Comparison of ENCODE assay signal across 17 cellular contexts in genomic region chr15:100787567-100787941, GRCh38.
DNase-seq lines count a peak whose midpoint lies in the region; ATAC-seq and TF ChIP-seq lines count a peak whose summit lies in the region.
"Had no signal": no experiment of that assay in that cellular context is flagged by ENCODE, and none has a peak within 500 bp of the region (broad histone marks: within the 10 kb centered on the region; RNA-seq: fewer than 3 reads in every experiment).

No MANE protein-coding gene starts in this region.

- no peak overlapping the region for H2BK120ac ChIP-seq in mesendoderm (ENCODE audit: low read depth, low read length)

- no CpG with 5 or more reads among the region's 10 CpGs for WGBS in mesendoderm (ENCODE audit: extremely low coverage, insufficient coverage, low lambda C conversion rate)

- H3K9me3 Mint-ChIP-seq in activated CD4-positive, alpha-beta T cell treated with anti-CD3 and anti-CD28 coated beads, Interleukin-2, amount 10 ng/mL, durations not matched to agents 24 days and 14 days = no peaks in the 10 kb centered on the region
- H3K9me3 Mint-ChIP-seq in chondrocyte (ENCODE audit: low read depth) = no peaks in the 10 kb centered on the region
- H3K9me3 Mint-ChIP-seq: CD4-positive, CD25-positive, alpha-beta regulatory T cell; H9 had no signal

- POLR2A ChIA-PET in GM10248 (lab: Yijun Ruan, JAX) = no interaction called here

- no peak overlapping the region for H3K23ac ChIP-seq in mesendoderm (ENCODE audit: low read length)

- no peak overlapping the region for H4K8ac ChIP-seq in mesendoderm (ENCODE audit: low read depth, low read length)

- H3K27me3 ChIP-seq in mesendoderm (ENCODE audit: insufficient read depth, low read length, poor library complexity) = no peaks in the 10 kb centered on the region

- H2BK5ac ChIP-seq in mesendoderm (ENCODE audit: low read length) = no peak overlapping the region

- peaks cover 8% of the 10 kb centered on the region for H3K27me3 Mint-ChIP-seq in activated CD4-positive, alpha-beta T cell treated with anti-CD3 and anti-CD28 coated beads, Interleukin-2, amount 10 ng/mL, durations not matched to agents 24 days and 14 days
- H3K27me3 Mint-ChIP-seq in chondrocyte (ENCODE audit: low read depth) = peaks cover 14% of the 10 kb centered on the region

- H3K4me1 Mint-ChIP-seq in activated CD4-positive, alpha-beta T cell treated with anti-CD3 and anti-CD28 coated beads, Interleukin-2, amount 10 ng/mL, durations not matched to agents 24 days and 14 days = no peaks in the 10 kb centered on the region
- H3K4me1 Mint-ChIP-seq in chondrocyte (ENCODE audit: low read depth) = no peaks in the 10 kb centered on the region
- H3K4me1 Mint-ChIP-seq: B cell; CD4-positive, CD25-positive, alpha-beta regulatory T cell had no signal

- H3K18ac ChIP-seq in mesendoderm (ENCODE audit: low read length) = no peak overlapping the region

- no peak for TF ChIP-seq CTCF in GM10248 (IDR thresholded peaks at IDR 0.05; ENCODE audit: control extremely low read depth, extremely low read depth, low read depth, missing control alignments)
- no peak for TF ChIP-seq CTCF in chondrocyte (IDR thresholded peaks at IDR 0.05)

- no peak overlapping the region for H3K4ac ChIP-seq in mesendoderm (ENCODE audit: low read depth, low read length)

- no peaks in the 10 kb centered on the region for H3K79me2 ChIP-seq in mesendoderm (ENCODE audit: control insufficient read depth, insufficient read depth, low read length)

- no peak overlapping the region for H3K27ac Mint-ChIP-seq in activated CD4-positive, alpha-beta T cell treated with anti-CD3 and anti-CD28 coated beads, Interleukin-2, amount 10 ng/mL, durations not matched to agents 24 days and 14 days
- no peak overlapping the region for H3K27ac Mint-ChIP-seq in chondrocyte (ENCODE audit: unreplicated experiment)
- H3K27ac Mint-ChIP-seq: B cell; CD4-positive, CD25-positive, alpha-beta regulatory T cell had no signal

- peak; percentile 45 for DNase-seq in activated CD4-positive, alpha-beta T cell treated with anti-CD3 and anti-CD28 coated beads, Interleukin-2, amount 10 ng/mL, durations not matched to agents 24 days and 14 days
- DNase-seq in activated CD4-positive, alpha-beta T cell treated with anti-CD3 and anti-CD28 coated beads, Interleukin-2, amount 50 U/mL, for 4 hours = no peak
- peak; percentile 9 for DNase-seq in GM10248 (ENCODE audit: extremely low spot score)
- peak; percentile 75 for DNase-seq in chondrocyte (ENCODE audit: low spot score)
- DNase-seq in mesenteric fat pad (ENCODE audit: low spot score) = peak; percentile 84
- no peak for DNase-seq in HCEC 1CT
- no peak for DNase-seq in mesendoderm
- DNase-seq: CD4-positive, CD25-positive, alpha-beta regulatory T cell; COR-L47; H9; KG1; NCI-H1694 treated with DMSO at 0.1 percent for 48 hours; NCI-H345; NCI-H524 treated with DMSO at 0.1 percent for 48 hours; SHP77 treated with DMSO at 0.1 percent for 48 hours had no signal

- CTCF ChIA-PET in GM10248 (lab: Yijun Ruan, JAX) = no interaction called here

- no peak overlapping the region for H3K27ac ChIP-seq in mesendoderm (ENCODE audit: low read depth, low read length)

- no peak overlapping the region for H3K4me2 ChIP-seq in mesendoderm (ENCODE audit: low read length)

- H3K9ac ChIP-seq in mesendoderm (ENCODE audit: low read length) = no peak overlapping the region

- ATAC-seq in GM21515 (IDR thresholded peaks at IDR 0.05; ENCODE audit: unreplicated experiment) = no peak

- H3K36me3 ChIP-seq in mesendoderm (ENCODE audit: control insufficient read depth, insufficient read depth, low read length) = no peaks in the 10 kb centered on the region

- no peak overlapping the region for H3K56ac ChIP-seq in mesendoderm (ENCODE audit: low read length)

- H3K79me1 ChIP-seq in mesendoderm (ENCODE audit: low read length) = no peaks in the 10 kb centered on the region

- no peak overlapping the region for H2AK5ac ChIP-seq in mesendoderm (ENCODE audit: low read length)

- H3K4me1 ChIP-seq in mesendoderm (ENCODE audit: control insufficient read depth, low read depth, low read length) = no peaks in the 10 kb centered on the region

- H2BK15ac ChIP-seq in mesendoderm (replicated peaks; ENCODE audit: low read depth) = no peak overlapping the region

- no peak overlapping the region for H4K5ac ChIP-seq in mesendoderm (ENCODE audit: low read length)

- intact Hi-C loops in activated CD4-positive, alpha-beta T cell treated with anti-CD3 and anti-CD28 coated beads, Interleukin-2, amount 10 ng/mL, durations not matched to agents 24 days and 14 days (cut with micrococcal nuclease) = no loop called here

- H3K36me3 Mint-ChIP-seq in activated CD4-positive, alpha-beta T cell treated with anti-CD3 and anti-CD28 coated beads, Interleukin-2, amount 10 ng/mL, durations not matched to agents 24 days and 14 days (ENCODE audit: low read depth) = no peaks in the 10 kb centered on the region
- no peaks in the 10 kb centered on the region for H3K36me3 Mint-ChIP-seq in chondrocyte (ENCODE audit: low read depth)
- H3K36me3 Mint-ChIP-seq: CD4-positive, CD25-positive, alpha-beta regulatory T cell had no signal

- no peak overlapping the region for H3K4me3 Mint-ChIP-seq in activated CD4-positive, alpha-beta T cell treated with anti-CD3 and anti-CD28 coated beads, Interleukin-2, amount 10 ng/mL, durations not matched to agents 24 days and 14 days
- H3K4me3 Mint-ChIP-seq in chondrocyte (ENCODE audit: unreplicated experiment) = no peak overlapping the region
- H3K4me3 Mint-ChIP-seq: B cell; CD4-positive, CD25-positive, alpha-beta regulatory T cell; H9 had no signal

- no peak overlapping the region for H3K4me3 ChIP-seq in mesendoderm (ENCODE audit: low read length)

Comparison
In these comparisons a context has a peak if more than half of its experiments do, and no peak if none do; other contexts are left out.
1. DNase-seq: peak in activated CD4-positive, alpha-beta T cell treated with anti-CD3 and anti-CD28 coated beads, Interleukin-2, amount 10 ng/mL, durations not matched to agents 24 days and 14 days (single experiment), GM10248 (single experiment), chondrocyte (single experiment) and mesenteric fat pad (single experiment); none in activated CD4-positive, alpha-beta T cell treated with anti-CD3 and anti-CD28 coated beads, Interleukin-2, amount 50 U/mL, for 4 hours (0 of 2), HCEC 1CT (single experiment) and mesendoderm (single experiment).